In the genomic region with DNA sequence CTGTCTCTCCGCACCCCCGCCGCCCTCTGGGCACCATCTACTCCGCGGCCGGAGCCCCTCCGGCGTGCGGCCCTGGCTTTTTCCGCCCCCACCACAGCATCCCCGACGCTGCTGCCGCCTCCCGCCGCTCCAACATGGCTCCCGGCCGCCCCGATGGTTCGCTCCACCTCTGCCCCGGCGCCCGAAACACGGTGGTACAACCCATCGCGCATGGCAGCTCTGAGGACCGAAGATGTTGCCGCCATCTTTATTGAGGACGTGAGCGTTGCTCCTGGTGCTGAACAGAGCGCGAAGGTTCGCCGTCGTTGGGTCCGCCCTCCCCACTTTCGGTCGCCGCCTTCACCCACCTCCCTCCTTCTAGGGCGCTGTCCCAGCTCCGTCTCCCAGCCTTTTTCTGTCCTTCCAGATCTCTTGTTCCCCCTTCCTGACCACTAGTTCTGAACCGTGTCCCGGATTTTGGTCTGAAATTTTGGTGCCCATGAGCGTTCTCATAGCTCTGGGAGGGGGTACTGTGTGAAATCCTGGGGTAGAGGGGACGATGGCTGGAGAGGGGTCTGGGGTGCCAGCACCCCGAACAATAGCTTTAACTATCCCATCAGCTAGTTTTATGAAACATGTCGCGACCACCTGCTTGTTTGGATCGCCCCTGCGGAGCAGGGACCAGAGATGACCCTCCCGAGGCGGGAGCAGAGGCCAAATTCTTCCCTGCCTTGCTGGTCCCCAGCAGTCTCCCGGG, we compare ENCODE assay signal across 1 cellular context.
TF ChIP-seq lines count a peak whose summit lies in the region.

A gene with protein sequence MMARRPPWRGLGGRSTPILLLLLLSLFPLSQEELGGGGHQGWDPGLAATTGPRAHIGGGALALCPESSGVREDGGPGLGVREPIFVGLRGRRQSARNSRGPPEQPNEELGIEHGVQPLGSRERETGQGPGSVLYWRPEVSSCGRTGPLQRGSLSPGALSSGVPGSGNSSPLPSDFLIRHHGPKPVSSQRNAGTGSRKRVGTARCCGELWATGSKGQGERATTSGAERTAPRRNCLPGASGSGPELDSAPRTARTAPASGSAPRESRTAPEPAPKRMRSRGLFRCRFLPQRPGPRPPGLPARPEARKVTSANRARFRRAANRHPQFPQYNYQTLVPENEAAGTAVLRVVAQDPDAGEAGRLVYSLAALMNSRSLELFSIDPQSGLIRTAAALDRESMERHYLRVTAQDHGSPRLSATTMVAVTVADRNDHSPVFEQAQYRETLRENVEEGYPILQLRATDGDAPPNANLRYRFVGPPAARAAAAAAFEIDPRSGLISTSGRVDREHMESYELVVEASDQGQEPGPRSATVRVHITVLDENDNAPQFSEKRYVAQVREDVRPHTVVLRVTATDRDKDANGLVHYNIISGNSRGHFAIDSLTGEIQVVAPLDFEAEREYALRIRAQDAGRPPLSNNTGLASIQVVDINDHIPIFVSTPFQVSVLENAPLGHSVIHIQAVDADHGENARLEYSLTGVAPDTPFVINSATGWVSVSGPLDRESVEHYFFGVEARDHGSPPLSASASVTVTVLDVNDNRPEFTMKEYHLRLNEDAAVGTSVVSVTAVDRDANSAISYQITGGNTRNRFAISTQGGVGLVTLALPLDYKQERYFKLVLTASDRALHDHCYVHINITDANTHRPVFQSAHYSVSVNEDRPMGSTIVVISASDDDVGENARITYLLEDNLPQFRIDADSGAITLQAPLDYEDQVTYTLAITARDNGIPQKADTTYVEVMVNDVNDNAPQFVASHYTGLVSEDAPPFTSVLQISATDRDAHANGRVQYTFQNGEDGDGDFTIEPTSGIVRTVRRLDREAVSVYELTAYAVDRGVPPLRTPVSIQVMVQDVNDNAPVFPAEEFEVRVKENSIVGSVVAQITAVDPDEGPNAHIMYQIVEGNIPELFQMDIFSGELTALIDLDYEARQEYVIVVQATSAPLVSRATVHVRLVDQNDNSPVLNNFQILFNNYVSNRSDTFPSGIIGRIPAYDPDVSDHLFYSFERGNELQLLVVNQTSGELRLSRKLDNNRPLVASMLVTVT (N-terminal part only) (minus strand): TSS at position 134 of the 736 bp plus-strand sequence. CDS start 252 bp downstream, outside the sequence.

TF ChIP-seq in HEK293T, 16 proteins besides CTCF, POLR2A, EP300 and RAD21 (continued from another document):
- no peak for TF ChIP-seq TARDBP (IDR thresholded peaks at IDR 0.05)
TF ChIP-seq in HEK293T: peak in this region for 3.
